9 cellular contexts compared by ENCODE assay signal in genomic region chr4:128393111-128393704, GRCh38.
DNase-seq lines count a peak whose midpoint lies in the region; ATAC-seq, FAIRE-seq and TF ChIP-seq lines count a peak whose summit lies in the region.
"Had no signal": no experiment of that assay in that cellular context is flagged by ENCODE, and none has a peak within 500 bp of the region (broad histone marks: within the 10 kb centered on the region; RNA-seq: fewer than 3 reads in every experiment).

No MANE protein-coding gene starts in this region.

- no peaks in the 10 kb centered on the region for H3K9me3 ChIP-seq in ovary

- no peak for TF ChIP-seq EP300 in ovary (IDR thresholded peaks at IDR 0.05)

- ATAC-seq in HG03432 (IDR thresholded peaks at IDR 0.05; ENCODE audit: unreplicated experiment): peak; percentile 93
- ATAC-seq in activated CD4-positive, CD25-positive, alpha-beta regulatory T cell treated with anti-CD3 and anti-CD28 coated beads, Interleukin-2, amount 50 U/mL, for 24 hours: no peak

- no peaks in the 10 kb centered on the region for H3K27me3 ChIP-seq in ovary

- DNase-seq in EH (ENCODE audit: low read depth) (peak; percentile 60), RCC 7860 (ENCODE audit: low spot score) (peak; percentile 70), left kidney (ENCODE audit: low read depth, low spot score) (peak; percentile 83), cerebellum (ENCODE audit: low spot score) (no peak), ovary (no peak)
- no peak for DNase-seq in activated CD8-positive, alpha-beta memory T cell treated with anti-CD3 and anti-CD28 coated beads for 24 hours
- DNase-seq: foreskin melanocyte had no signal

- H3K27ac ChIP-seq in ovary: peak overlapping the region in 1 of 2 donors; percentile 66

- H3K4me3 ChIP-seq in ovary: no peak overlapping the region

- peaks cover 10% of the 10 kb centered on the region for H3K4me1 ChIP-seq in ovary (ENCODE audit: insufficient read depth)

- no peak for TF ChIP-seq CTCF in ovary (IDR thresholded peaks at IDR 0.05)

- H3K36me3 ChIP-seq in ovary: no peaks in the 10 kb centered on the region

- 37 to 47% (median 46%) methylated on average over 6 of the region's 6 CpGs for whole genome bisulfite sequencing in ovary, 3 donors

- FAIRE-seq in RCC 7860 (lab: Jason Lieb, UNC): peak; percentile 95

- no peak for TF ChIP-seq POLR2A in ovary (IDR thresholded peaks at IDR 0.05)

- intact Hi-C loops in ovary (cut with DNase I): no loop called here

Comparison
In these comparisons a context has a peak if more than half of its experiments do, and no peak if none do; other contexts are left out.
1. DNase-seq: peak in EH (single experiment), RCC 7860 (single experiment) and left kidney (single experiment); none in activated CD8-positive, alpha-beta memory T cell treated with anti-CD3 and anti-CD28 coated beads for 24 hours (single experiment), cerebellum (single experiment) and ovary (0 of 5).